Comparison of ENCODE assay signal across 13 cellular contexts in genomic region chr10:60096761-60097513, GRCh38.
A peak's percentile ranks its signal among the peaks of the same experiment; 100 is the strongest.
DNase-seq lines count a peak whose midpoint lies in the region; ATAC-seq and TF ChIP-seq lines count a peak whose summit lies in the region.
"Had no signal": no experiment of that assay in that cellular context is flagged by ENCODE, and none has a peak within 500 bp of the region (broad histone marks: within the 10 kb centered on the region; RNA-seq: fewer than 3 reads in every experiment).

No MANE protein-coding gene starts in this region.

- peak; percentile 16 for DNase-seq in GM10266 (ENCODE audit: extremely low spot score)
- DNase-seq in stimulated activated CD4-positive, alpha-beta T cell treated with anti-CD3 and anti-CD28 coated beads, Interleukin-4, amount 100 ng/mL, for 24 hours = no peak
- DNase-seq in NCI-H2227 (lab: John Stamatoyannopoulos, UW; ENCODE audit: unreplicated experiment) = no peak
- DNase-seq in HK-2 (ENCODE audit: unreplicated experiment) = no peak
- no peak for DNase-seq in HEK293T (ENCODE audit: extremely low spot score)
- DNase-seq: anterior cingulate cortex; natural killer cell; NCI-H526 treated with DMSO at 0.1 percent for 48 hours; stimulated activated CD4-positive, alpha-beta T cell treated with anti-CD3 and anti-CD28 coated beads, Interleukin-15, amount 100 ng/mL, for 24 hours; stimulated activated naive B cell treated with anti-CD40 and anti-IgM and Interleukin-4, amounts not matched to agents 10 μg/mL and 1 μg/mL and 100 μg/mL, for 72 hours had no signal

- ATAC-seq in GM19397 (IDR thresholded peaks at IDR 0.05; ENCODE audit: unreplicated experiment) (peak; percentile 89), HG02840 (IDR thresholded peaks at IDR 0.05; ENCODE audit: low FRiP score, unreplicated experiment) (peak; percentile 83), HG03521 (IDR thresholded peaks at IDR 0.05; ENCODE audit: unreplicated experiment) (peak; percentile 63)
- ATAC-seq: natural killer cell had no signal

- POLR2A ChIA-PET in HEK293T (lab: Yijun Ruan, JAX) = no interaction called here

- no peak for TF ChIP-seq CTCF in GM10266 (IDR thresholded peaks at IDR 0.05; ENCODE audit: control insufficient read depth, insufficient read depth, low read depth, missing control alignments)

- CTCF ChIA-PET in HEK293T (lab: Yijun Ruan, JAX) = interaction anchor here (0.7 to 1.8 kb wide), 2 partner anchors 18 to 111 kb away, joined by 3 to 4 read pairs; no protein-coding TSS in a partner anchor

TF ChIP-seq in HEK293T, 16 proteins besides CTCF, POLR2A, EP300 and RAD21:
- TF ChIP-seq BHLHE40 (IDR thresholded peaks at IDR 0.05; ENCODE audit: borderline replicate concordance) (no peak), HDGF (IDR thresholded peaks at IDR 0.05; ENCODE audit: borderline replicate concordance) (no peak), SUZ12 (IDR thresholded peaks at IDR 0.05) (no peak), FOXA1 (IDR thresholded peaks at IDR 0.05) (no peak), NFRKB (IDR thresholded peaks at IDR 0.05) (no peak), LEF1 (IDR thresholded peaks at IDR 0.05; ENCODE audit: borderline replicate concordance) (no peak), FOXK2 (IDR thresholded peaks at IDR 0.05) (no peak), ELF4 (IDR thresholded peaks at IDR 0.05) (no peak), PKNOX1 (IDR thresholded peaks at IDR 0.05) (no peak), SP1 (IDR thresholded peaks at IDR 0.05) (no peak), CTBP1 (IDR thresholded peaks at IDR 0.05; ENCODE audit: borderline replicate concordance) (no peak), ARNT (IDR thresholded peaks at IDR 0.05) (no peak), FOXM1 (IDR thresholded peaks at IDR 0.05; ENCODE audit: borderline replicate concordance) (no peak), TARDBP (IDR thresholded peaks at IDR 0.05) (no peak), ZNF384 (IDR thresholded peaks at IDR 0.05) (no peak), L3MBTL2 (conservative IDR thresholded peaks at IDR 0.05) (no peak)
